ENCODE assay signal across 11 cellular contexts in the genomic region with DNA sequence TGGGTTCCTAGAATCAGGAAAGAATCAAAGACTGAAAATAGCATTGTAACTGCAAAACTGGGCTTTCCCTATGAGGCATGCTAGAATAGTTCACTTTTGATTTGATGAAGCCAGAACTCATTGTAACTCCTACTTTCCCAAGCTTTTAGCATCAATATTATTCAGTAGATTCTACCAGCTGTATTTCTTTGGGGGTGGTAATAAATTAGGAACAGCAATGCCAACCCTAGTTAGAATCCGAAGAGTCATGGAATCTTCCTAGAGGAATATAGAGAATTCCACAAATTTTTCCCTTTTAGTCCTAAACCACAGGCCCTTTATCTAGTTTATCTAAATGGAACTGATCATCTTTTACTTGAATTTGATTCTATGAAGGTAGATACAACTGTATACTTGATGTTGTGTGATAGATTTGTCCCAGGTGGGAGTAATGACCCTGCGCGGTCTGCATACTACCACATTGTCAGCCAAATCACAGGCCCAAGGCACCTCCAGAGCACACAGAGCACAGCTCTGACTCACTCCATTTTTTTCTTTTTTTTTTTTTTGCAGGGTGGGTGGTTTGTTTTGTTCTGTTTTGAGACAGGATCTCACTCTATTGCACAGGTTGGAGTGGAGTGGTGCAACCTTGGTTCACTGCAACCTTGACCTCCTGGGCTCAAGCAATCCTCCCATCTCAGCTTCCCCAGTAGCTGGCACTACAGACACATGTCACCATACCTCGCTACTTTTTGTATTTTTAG.
DNase-seq lines count a peak whose midpoint lies in the region; ATAC-seq and TF ChIP-seq lines count a peak whose summit lies in the region.
"Had no signal": no experiment of that assay in that cellular context is flagged by ENCODE, and none has a peak within 500 bp of the region (broad histone marks: within the 10 kb centered on the region; RNA-seq: fewer than 3 reads in every experiment).

No MANE protein-coding gene starts in this region.

- CTCF ChIA-PET in activated CD8-positive, alpha-beta memory T cell treated with anti-CD3 and anti-CD28 coated beads, Interleukin-2, amount 10 ng/mL, durations not matched to agents 7 days and 5 days (lab: Charles Lee): no interaction called here

- TF ChIP-seq CTCF in epithelial cell of esophagus (IDR thresholded peaks at IDR 0.05; ENCODE audit: insufficient read depth, low read depth, low read length, missing control alignments) (no peak), thoracic aorta (IDR thresholded peaks at IDR 0.05) (no peak)

- H3K4me3 Mint-ChIP-seq in activated CD8-positive, alpha-beta memory T cell treated with anti-CD3 and anti-CD28 coated beads, Interleukin-2, amount 10 ng/mL, durations not matched to agents 7 days and 5 days: no peak overlapping the region

- H3K4me3 ChIP-seq in epithelial cell of esophagus (ENCODE audit: low read length): no peak overlapping the region
- H3K4me3 ChIP-seq in thoracic aorta: no peak overlapping the region
- H3K4me3 ChIP-seq: A549, hepatocyte had no signal

- H3K36me3 Mint-ChIP-seq in activated CD8-positive, alpha-beta memory T cell treated with anti-CD3 and anti-CD28 coated beads, Interleukin-2, amount 10 ng/mL, durations not matched to agents 7 days and 5 days: peaks cover 4% of the 10 kb centered on the region

- peak; percentile 30 for ATAC-seq in activated CD8-positive, alpha-beta memory T cell treated with anti-CD3 and anti-CD28 coated beads, Interleukin-2, amount 10 ng/mL, durations not matched to agents 7 days and 5 days
- ATAC-seq in HG03342 (IDR thresholded peaks at IDR 0.05; ENCODE audit: unreplicated experiment): peak; percentile 45
- ATAC-seq in thoracic aorta (ENCODE audit: insufficient number of reproducible peaks, low FRiP score, low read depth): peak; percentile 61
- ATAC-seq in GM19035 (IDR thresholded peaks at IDR 0.05; ENCODE audit: unreplicated experiment): no peak

- no peak for DNase-seq in activated CD8-positive, alpha-beta memory T cell treated with anti-CD3 and anti-CD28 coated beads, Interleukin-2, amount 10 ng/mL, durations not matched to agents 7 days and 5 days
- no peak for DNase-seq in activated CD8-positive, alpha-beta memory T cell treated with anti-CD3 and anti-CD28 coated beads for 24 hours
- DNase-seq in epithelial cell of esophagus (ENCODE audit: low read depth) (peak; percentile 56), thoracic aorta (ENCODE audit: low spot score) (no peak), NOMO-1 (lab: John Stamatoyannopoulos, UW; ENCODE audit: unreplicated experiment in 2 of 2) (no peak), nucleus accumbens (lab: John Stamatoyannopoulos, UW) (no peak)
- DNase-seq: Right ventricle myocardium superior had no signal

- H3K27me3 Mint-ChIP-seq in activated CD8-positive, alpha-beta memory T cell treated with anti-CD3 and anti-CD28 coated beads, Interleukin-2, amount 10 ng/mL, durations not matched to agents 7 days and 5 days: peaks cover 14% of the 10 kb centered on the region

- no peaks in the 10 kb centered on the region for H3K9me3 ChIP-seq in thoracic aorta
- H3K9me3 ChIP-seq: A549 had no signal

- H3K27me3 ChIP-seq in thoracic aorta (replicated peaks; ENCODE audit: insufficient read depth): no peaks in the 10 kb centered on the region
- H3K27me3 ChIP-seq: hepatocyte had no signal

- H3K9me3 Mint-ChIP-seq in activated CD8-positive, alpha-beta memory T cell treated with anti-CD3 and anti-CD28 coated beads, Interleukin-2, amount 10 ng/mL, durations not matched to agents 7 days and 5 days (ENCODE audit: low read depth): no peaks in the 10 kb centered on the region

- H3K4me1 Mint-ChIP-seq in activated CD8-positive, alpha-beta memory T cell treated with anti-CD3 and anti-CD28 coated beads, Interleukin-2, amount 10 ng/mL, durations not matched to agents 7 days and 5 days: peaks cover 14% of the 10 kb centered on the region

- H3K27ac ChIP-seq in thoracic aorta: peak overlapping the region; percentile 33 to 60
- H3K27ac ChIP-seq: A549, hepatocyte had no signal

- peaks cover 26 to 39% of the 10 kb centered on the region in 2 donors for H3K4me1 ChIP-seq in thoracic aorta (ENCODE audit: control insufficient read depth in 1 of 2, low read depth in 2 of 2)
- H3K4me1 ChIP-seq: A549 had no signal

- no peak overlapping the region for H3K27ac Mint-ChIP-seq in activated CD8-positive, alpha-beta memory T cell treated with anti-CD3 and anti-CD28 coated beads, Interleukin-2, amount 10 ng/mL, durations not matched to agents 7 days and 5 days

- no peaks in the 10 kb centered on the region for H3K36me3 ChIP-seq in thoracic aorta
